ENCODE assay signal across 8 cellular contexts in the genomic region with DNA sequence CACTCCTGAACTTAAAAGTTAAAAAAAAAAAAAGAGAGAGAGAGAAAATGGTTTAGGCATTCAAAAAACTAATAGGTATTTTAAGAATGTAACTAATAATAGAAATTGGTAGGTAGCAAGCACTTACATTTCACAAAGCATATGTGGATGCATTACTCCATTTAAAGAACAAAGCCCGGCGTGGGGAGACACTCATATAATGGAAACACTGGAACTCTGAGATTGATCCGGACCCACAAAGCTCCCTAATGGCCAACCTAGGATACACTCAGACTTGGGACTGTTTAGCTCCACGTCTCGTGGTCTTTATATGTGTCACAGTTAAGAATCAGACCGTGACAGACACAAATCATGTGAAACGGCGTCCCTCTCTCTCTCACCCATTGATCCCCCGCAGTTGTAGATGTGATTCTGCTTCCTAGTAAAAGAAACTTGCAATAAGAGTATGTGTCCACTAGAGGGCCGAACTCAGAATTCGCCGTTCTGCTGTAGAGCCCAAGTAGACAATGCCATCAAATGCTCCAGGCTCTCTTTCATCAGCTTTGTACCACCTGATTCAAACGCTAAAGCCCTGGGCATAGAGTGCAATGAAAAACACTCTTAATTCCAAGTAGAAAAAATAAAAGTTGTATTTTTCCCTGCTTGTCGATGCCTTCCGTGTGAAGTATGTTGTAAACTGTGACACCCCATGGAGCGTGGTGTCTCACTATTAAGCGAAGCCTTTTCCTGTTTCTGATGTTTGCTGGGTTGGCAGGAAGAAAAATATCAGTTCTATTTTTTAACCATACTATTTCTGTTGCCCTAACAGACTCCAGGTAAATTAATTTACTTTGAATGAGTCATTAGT.
A peak's percentile ranks its signal among the peaks of the same experiment; 100 is the strongest.
DNase-seq lines count a peak whose midpoint lies in the region; ATAC-seq and TF ChIP-seq lines count a peak whose summit lies in the region.

No MANE protein-coding gene starts in this region.

- intact Hi-C loops in PC-9 (cut with micrococcal nuclease; ENCODE audit: unreplicated experiment) = loop anchor here (1.0 to 10.0 kb wide), 3 partner anchors 604 to 1186 kb away; no protein-coding TSS in a partner anchor

- H3K9me2 ChIP-seq in PC-9 (ENCODE audit: insufficient read depth) = no peaks in the 10 kb centered on the region

- peak; percentile 57 for TF ChIP-seq RAD21 in Ishikawa (IDR thresholded peaks at IDR 0.05; ENCODE audit: low read depth)

- peak; percentile 73 for ATAC-seq in stimulated activated naive CD8-positive, alpha-beta T cell treated with anti-CD3 and anti-CD28 coated beads, Interleukin-15, amount 100 ng/mL, for 72 hours

- DNase-seq in A172 (ENCODE audit: low spot score) (peak; percentile 59), GM03348 (ENCODE audit: low spot score) (peak; percentile 60), H4 (ENCODE audit: low spot score) (peak; percentile 65), PC-9 (peak in 1 of 2 experiments; percentile 38), choroid plexus epithelial cell (ENCODE audit: low read depth) (peak; percentile 78), left kidney (ENCODE audit: low read depth, low spot score) (peak; percentile 82)
- DNase-seq in stimulated activated naive CD8-positive, alpha-beta T cell treated with anti-CD3 and anti-CD28 coated beads, Interleukin-15, amount 100 ng/mL, for 72 hours = peak; percentile 11 to 15

- no peak overlapping the region for H3K27ac ChIP-seq in PC-9

- H3K4me3 Mint-ChIP-seq in stimulated activated naive CD8-positive, alpha-beta T cell treated with anti-CD3 and anti-CD28 coated beads, Interleukin-15, amount 100 ng/mL, for 72 hours = no peak overlapping the region

- no peaks in the 10 kb centered on the region for H3K4me1 ChIP-seq in PC-9 (replicated peaks; ENCODE audit: insufficient read depth)

- CTCF ChIA-PET in PC-9 (lab: Charles Lee) = interaction anchor here (0.6 kb wide), 1 partner anchor 16 kb away, joined by 3 read pairs; no protein-coding TSS in a partner anchor

- H3K27ac Mint-ChIP-seq in stimulated activated naive CD8-positive, alpha-beta T cell treated with anti-CD3 and anti-CD28 coated beads, Interleukin-15, amount 100 ng/mL, for 72 hours = no peak overlapping the region

- no peaks in the 10 kb centered on the region for H3F3A ChIP-seq in PC-9 (ENCODE audit: insufficient read depth, low read depth)

- H3K36me3 ChIP-seq in PC-9 (ENCODE audit: low read depth) = no peaks in the 10 kb centered on the region

- H3K4me2 ChIP-seq in PC-9 = no peak overlapping the region

- TF ChIP-seq CTCF in PC-9 (conservative IDR thresholded peaks at IDR 0.05) (peak; percentile 92), choroid plexus epithelial cell (conservative IDR thresholded peaks at IDR 0.05; ENCODE audit: low read depth, low read length) (peak; percentile 85)

- no TSS peak for BruUV-seq in PC-9 (replicated peaks; lab: Mats Ljungman, UMichigan)

- no peaks in the 10 kb centered on the region; the same call in 1 of the 2 replicates for H3K9me3 ChIP-seq in PC-9 (ENCODE audit: insufficient read depth, low read depth)

- H3K4me1 Mint-ChIP-seq in stimulated activated naive CD8-positive, alpha-beta T cell treated with anti-CD3 and anti-CD28 coated beads, Interleukin-15, amount 100 ng/mL, for 72 hours = peaks cover 6% of the 10 kb centered on the region

- H2AFZ ChIP-seq in PC-9 = no peak overlapping the region

- no peaks in the 10 kb centered on the region for H3K9me3 Mint-ChIP-seq in stimulated activated naive CD8-positive, alpha-beta T cell treated with anti-CD3 and anti-CD28 coated beads, Interleukin-15, amount 100 ng/mL, for 72 hours

- no peaks in the 10 kb centered on the region; the same call in 1 of the 2 replicates for H4K20me1 ChIP-seq in PC-9 (ENCODE audit: insufficient read depth)

- H3K27me3 Mint-ChIP-seq in stimulated activated naive CD8-positive, alpha-beta T cell treated with anti-CD3 and anti-CD28 coated beads, Interleukin-15, amount 100 ng/mL, for 72 hours = no peaks in the 10 kb centered on the region

- H3K79me2 ChIP-seq in PC-9 (ENCODE audit: low read depth) = no peaks in the 10 kb centered on the region

- POLR2A ChIA-PET in PC-9 (lab: Charles Lee; ENCODE audit: unreplicated experiment) = no interaction called here

- TF ChIP-seq EP300 in Ishikawa (IDR thresholded peaks at IDR 0.05; ENCODE audit: borderline replicate concordance) = no peak

- H3K4me3 ChIP-seq in PC-9 (no peak overlapping the region), choroid plexus epithelial cell (ENCODE audit: low read depth, low read length) (peak overlapping the region; percentile 15)

- H3K27me3 ChIP-seq in PC-9 (ENCODE audit: insufficient read depth, low read depth) = no peaks in the 10 kb centered on the region

TF ChIP-seq in Ishikawa, 13 proteins besides CTCF, POLR2A, EP300 and RAD21:
- TF ChIP-seq YY1 (IDR thresholded peaks at IDR 0.05; ENCODE audit: low read depth) = no peak
- no peak for TF ChIP-seq FOXM1 (IDR thresholded peaks at IDR 0.05; ENCODE audit: borderline replicate concordance, low read depth)
- TF ChIP-seq CEBPB (IDR thresholded peaks at IDR 0.05) = no peak
- TF ChIP-seq REST (IDR thresholded peaks at IDR 0.05; ENCODE audit: low read depth) = no peak
- no peak for TF ChIP-seq MAX (IDR thresholded peaks at IDR 0.05)
- no peak for TF ChIP-seq ZBTB7A (IDR thresholded peaks at IDR 0.05; ENCODE audit: low read depth)
- TF ChIP-seq EGR1 (IDR thresholded peaks at IDR 0.05) = no peak
- TF ChIP-seq TEAD4 (IDR thresholded peaks at IDR 0.05) = no peak
- TF ChIP-seq TCF12 (IDR thresholded peaks at IDR 0.05; ENCODE audit: low read depth) = no peak
- no peak for TF ChIP-seq CREB1 (IDR thresholded peaks at IDR 0.05; ENCODE audit: low read depth)
- no peak for TF ChIP-seq USF1 (IDR thresholded peaks at IDR 0.05)
- no peak for TF ChIP-seq TAF1 (IDR thresholded peaks at IDR 0.05; ENCODE audit: low read depth)
- no peak for TF ChIP-seq NFIC (IDR thresholded peaks at IDR 0.05)
